In genomic region chr10:76050291-76050625, GRCh38 we compare ENCODE assay signal across 17 cellular contexts.
A peak's percentile ranks its signal among the peaks of the same experiment; 100 is the strongest.
DNase-seq lines count a peak whose midpoint lies in the region; ATAC-seq, FAIRE-seq and TF ChIP-seq lines count a peak whose summit lies in the region.
"Had no signal": no experiment of that assay in that cellular context is flagged by ENCODE, and none has a peak within 500 bp of the region (broad histone marks: within the 10 kb centered on the region; RNA-seq: fewer than 3 reads in every experiment).

No MANE protein-coding gene starts in this region.

- POLR2A ChIA-PET in HEK293 (lab: Yijun Ruan, JAX), result no interaction called here

- peaks cover 4% of the 10 kb centered on the region for H3K9me3 ChIP-seq in BLaER1
- H3K9me3 ChIP-seq in HEK293 (ENCODE audit: control insufficient read depth, insufficient read depth, low read depth, low read length), result no peaks in the 10 kb centered on the region
- H3K9me3 ChIP-seq in astrocyte (ENCODE audit: insufficient read depth, low read depth, low read length), result peaks cover under 1% of the 10 kb centered on the region
- no peaks in the 10 kb centered on the region for H3K9me3 ChIP-seq in neural progenitor cell (ENCODE audit: low read depth)
- H3K9me3 ChIP-seq: BE2C, Peyer's patch had no signal

- peaks cover 18% of the 10 kb centered on the region for H3F3A ChIP-seq in neural progenitor cell (ENCODE audit: low read depth)

- H3K4me3 Mint-ChIP-seq in astrocyte (ENCODE audit: unreplicated experiment) (no peak overlapping the region), neural progenitor cell (no peak overlapping the region)
- H3K4me3 Mint-ChIP-seq: H9 had no signal

- peaks cover 42% of the 10 kb centered on the region for H3K27me3 Mint-ChIP-seq in astrocyte (ENCODE audit: low read depth, unreplicated experiment)
- H3K27me3 Mint-ChIP-seq in neural progenitor cell (ENCODE audit: insufficient read depth, low read depth), result peaks cover 19% of the 10 kb centered on the region

- H3K27ac ChIP-seq in BLaER1 (no peak overlapping the region), HEK293 (ENCODE audit: extremely low read depth, low read depth, low read length) (no peak overlapping the region), astrocyte (ENCODE audit: low read depth, low read length) (no peak overlapping the region), neural progenitor cell (no peak overlapping the region)
- H3K27ac ChIP-seq: Peyer's patch had no signal

- no peaks in the 10 kb centered on the region for H4K20me1 ChIP-seq in BLaER1
- no peaks in the 10 kb centered on the region for H4K20me1 ChIP-seq in astrocyte (ENCODE audit: insufficient read depth, low read length)
- no peaks in the 10 kb centered on the region for H4K20me1 ChIP-seq in neural progenitor cell (ENCODE audit: low read depth)

- peaks cover 11% of the 10 kb centered on the region for H3K4me1 Mint-ChIP-seq in astrocyte (ENCODE audit: low read depth, unreplicated experiment)
- peaks cover 58% of the 10 kb centered on the region for H3K4me1 Mint-ChIP-seq in neural progenitor cell

- H3K4me1 ChIP-seq in BLaER1 (peaks cover 24% of the 10 kb centered on the region), HEK293 (ENCODE audit: control insufficient read depth, insufficient read depth, low read length) (no peaks in the 10 kb centered on the region), astrocyte (ENCODE audit: insufficient read depth, low read length) (no peaks in the 10 kb centered on the region), neural progenitor cell (peaks cover 23% of the 10 kb centered on the region)
- H3K4me1 ChIP-seq: BE2C, Peyer's patch had no signal

- CTCF ChIA-PET in HEK293 (lab: Yijun Ruan, JAX), result no interaction called here

- H3K27ac Mint-ChIP-seq in astrocyte (ENCODE audit: unreplicated experiment) (peak overlapping the region; percentile 47), neural progenitor cell (no peak overlapping the region)

- H3K9me3 Mint-ChIP-seq in astrocyte (ENCODE audit: unreplicated experiment), result no peaks in the 10 kb centered on the region
- peaks cover 16% of the 10 kb centered on the region for H3K9me3 Mint-ChIP-seq in neural progenitor cell

- no peak for FAIRE-seq in astrocyte (lab: Jason Lieb, UNC)

- peak overlapping the region; percentile 62 for H3K4me2 ChIP-seq in BLaER1
- H3K4me2 ChIP-seq in astrocyte (ENCODE audit: low read length), result no peak overlapping the region
- H3K4me2 ChIP-seq in neural progenitor cell, result peak overlapping the region; percentile 47

- H3K9ac ChIP-seq in BLaER1 (no peak overlapping the region), astrocyte (ENCODE audit: low read length) (no peak overlapping the region), neural progenitor cell (no peak overlapping the region)

- H3K79me2 ChIP-seq in astrocyte (ENCODE audit: insufficient read depth, low read length), result no peaks in the 10 kb centered on the region
- no peaks in the 10 kb centered on the region for H3K79me2 ChIP-seq in neural progenitor cell (ENCODE audit: low read depth)

- DNase-seq in astrocyte (ENCODE audit: low read depth), result no peak
- DNase-seq in neural progenitor cell (ENCODE audit: low spot score), result no peak
- no peak for DNase-seq in stimulated activated naive CD4-positive, alpha-beta T cell treated with Interleukin-2 at 50 U/mL for 16 hours (lab: John Stamatoyannopoulos, UW)
- DNase-seq in NCI-H226, result no peak
- DNase-seq: BE2C, DMS153, EL, H9, Karpas-422, NCI-H1417 treated with DMSO at 0.1 percent for 48 hours, NCI-H2029, NCI-H748 treated with DMSO at 0.1 percent for 48 hours, Peyer's patch, SHP77 treated with DMSO at 0.1 percent for 48 hours had no signal

- ATAC-seq in GM18870 (IDR thresholded peaks at IDR 0.05; ENCODE audit: unreplicated experiment), result no peak

- H3K36me3 ChIP-seq in BLaER1, result no peaks in the 10 kb centered on the region
- H3K36me3 ChIP-seq in HEK293 (ENCODE audit: control insufficient read depth in 2 of 2, insufficient read depth in 1 of 2, low read length in 2 of 2), result no peaks in the 10 kb centered on the region
- H3K36me3 ChIP-seq in astrocyte (ENCODE audit: insufficient read depth, low read length), result no peaks in the 10 kb centered on the region
- no peaks in the 10 kb centered on the region for H3K36me3 ChIP-seq in neural progenitor cell
- H3K36me3 ChIP-seq: BE2C, Peyer's patch had no signal

- H3K36me3 Mint-ChIP-seq in astrocyte (ENCODE audit: low read depth, unreplicated experiment), result no peaks in the 10 kb centered on the region
- peaks cover 8% of the 10 kb centered on the region for H3K36me3 Mint-ChIP-seq in neural progenitor cell

- H2AFZ ChIP-seq in astrocyte (ENCODE audit: low read depth, low read length), result no peak overlapping the region
- no peak overlapping the region for H2AFZ ChIP-seq in neural progenitor cell (replicated peaks)

- no peak for TF ChIP-seq CTCF in HEK293 (tag by site-specific recombination; IDR thresholded peaks at IDR 0.05)
- TF ChIP-seq CTCF in astrocyte (IDR thresholded peaks at IDR 0.05; ENCODE audit: insufficient read depth, low read depth, low read length), result no peak
- no peak for TF ChIP-seq CTCF in neural progenitor cell (IDR thresholded peaks at IDR 0.05)

- H3K27me3 ChIP-seq in BLaER1, result no peaks in the 10 kb centered on the region
- peaks cover 10% of the 10 kb centered on the region for H3K27me3 ChIP-seq in astrocyte (ENCODE audit: insufficient read depth, low read length)
- H3K27me3 ChIP-seq in neural progenitor cell, result peaks cover 8% of the 10 kb centered on the region
- H3K27me3 ChIP-seq: BE2C, Peyer's patch had no signal

- H3K4me3 ChIP-seq in BLaER1, result no peak overlapping the region
- H3K4me3 ChIP-seq in HEK293 (ENCODE audit: low read depth, low read length), result no peak overlapping the region
- no peak overlapping the region for H3K4me3 ChIP-seq in astrocyte (ENCODE audit: insufficient read depth, low read depth, low read length)
- H3K4me3 ChIP-seq in neural progenitor cell, result no peak overlapping the region
- H3K4me3 ChIP-seq: Peyer's patch had no signal

TF ChIP-seq in HEK293, 187 proteins besides CTCF, POLR2A, EP300 and RAD21 (continues in another document):
- no peak for TF ChIP-seq ZNF600 (tag by site-specific recombination; IDR thresholded peaks at IDR 0.05)
- no peak for TF ChIP-seq KLF17 (tag by site-specific recombination; IDR thresholded peaks at IDR 0.05)
- peak; percentile 51; the same call in 1 of the 2 replicates for TF ChIP-seq YY1 (tag by site-specific recombination; IDR thresholded peaks at IDR 0.05)
- TF ChIP-seq ZNF843 (tag by site-specific recombination; IDR thresholded peaks at IDR 0.05), result 0 out of 2 replicates have a peak, but pooled peaks have one; percentile 60
- TF ChIP-seq ZNF768 (tag by site-specific recombination; IDR thresholded peaks at IDR 0.05), result no peak
- 0 out of 2 replicates have a peak, but pooled peaks have one; percentile 33 for TF ChIP-seq ZNF561 (tag by site-specific recombination; IDR thresholded peaks at IDR 0.05; ENCODE audit: borderline replicate concordance)
- peak; percentile 89 for TF ChIP-seq FEZF1 (tag by site-specific recombination; IDR thresholded peaks at IDR 0.05)
- TF ChIP-seq ZNF394 (tag by site-specific recombination; IDR thresholded peaks at IDR 0.05; ENCODE audit: borderline replicate concordance), result no peak
- TF ChIP-seq ZNF248 (tag by site-specific recombination; IDR thresholded peaks at IDR 0.05), result no peak
- TF ChIP-seq ZBTB48 (tag by site-specific recombination; IDR thresholded peaks at IDR 0.05), result no peak
- TF ChIP-seq ZSCAN18 (tag by site-specific recombination; IDR thresholded peaks at IDR 0.05), result no peak
- no peak for TF ChIP-seq ZNF132 (tag by site-specific recombination; IDR thresholded peaks at IDR 0.05; ENCODE audit: borderline replicate concordance)
- peak; percentile 66 for TF ChIP-seq SP7 (tag by site-specific recombination; IDR thresholded peaks at IDR 0.05)
- no peak for TF ChIP-seq ZNF335 (tag by site-specific recombination; conservative IDR thresholded peaks at IDR 0.05)
- TF ChIP-seq ZNF423 (tag by site-specific recombination; IDR thresholded peaks at IDR 0.05), result peak; percentile 97
- no peak for TF ChIP-seq ZSCAN5A (tag by site-specific recombination; IDR thresholded peaks at IDR 0.05)
- TF ChIP-seq GFI1B (tag by site-specific recombination; IDR thresholded peaks at IDR 0.05), result 0 out of 2 replicates have a peak, but pooled peaks have one; percentile 15
- TF ChIP-seq ZNF529 (tag by site-specific recombination; IDR thresholded peaks at IDR 0.05; ENCODE audit: insufficient replicate concordance), result no peak
